ENCODE assay signal across 8 cellular contexts in the genomic region with DNA sequence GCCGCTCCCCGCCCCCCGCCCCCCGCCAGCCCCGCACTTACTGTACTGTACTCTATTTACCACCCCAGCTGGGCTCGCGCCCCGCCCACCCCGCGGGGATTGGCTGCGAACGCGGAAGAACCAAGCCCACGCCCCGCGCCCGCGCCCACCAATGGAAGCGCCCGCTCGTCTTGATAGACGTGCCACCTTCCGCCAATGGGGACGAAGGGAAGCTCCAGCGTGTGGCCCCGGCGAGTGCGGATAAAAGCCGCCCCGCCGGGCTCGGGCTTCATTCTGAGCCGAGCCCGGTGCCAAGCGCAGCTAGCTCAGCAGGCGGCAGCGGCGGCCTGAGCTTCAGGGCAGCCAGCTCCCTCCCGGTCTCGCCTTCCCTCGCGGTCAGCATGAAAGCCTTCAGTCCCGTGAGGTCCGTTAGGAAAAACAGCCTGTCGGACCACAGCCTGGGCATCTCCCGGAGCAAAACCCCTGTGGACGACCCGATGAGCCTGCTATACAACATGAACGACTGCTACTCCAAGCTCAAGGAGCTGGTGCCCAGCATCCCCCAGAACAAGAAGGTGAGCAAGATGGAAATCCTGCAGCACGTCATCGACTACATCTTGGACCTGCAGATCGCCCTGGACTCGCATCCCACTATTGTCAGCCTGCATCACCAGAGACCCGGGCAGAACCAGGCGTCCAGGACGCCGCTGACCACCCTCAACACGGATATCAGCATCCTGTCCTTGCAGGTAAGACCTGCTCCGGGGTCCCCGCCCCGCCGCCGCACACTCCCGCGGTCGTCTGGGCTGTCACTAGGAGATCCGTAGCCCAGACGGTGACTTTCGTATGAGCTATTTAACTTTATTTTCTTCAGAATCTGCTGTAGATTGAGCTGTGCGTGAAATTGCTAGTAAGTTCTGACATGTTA. TPM values are rescaled to one million over a fixed set of nuclear protein-coding genes. Genes with fewer than 3 reads are reported as not detected.
DNase-seq lines count a peak whose midpoint lies in the region; ATAC-seq and TF ChIP-seq lines count a peak whose summit lies in the region.

A gene with protein sequence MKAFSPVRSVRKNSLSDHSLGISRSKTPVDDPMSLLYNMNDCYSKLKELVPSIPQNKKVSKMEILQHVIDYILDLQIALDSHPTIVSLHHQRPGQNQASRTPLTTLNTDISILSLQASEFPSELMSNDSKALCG (plus strand): TSS at position 271 of the 907 bp plus-strand sequence. CDS start 110 bp downstream, at position 381.

- H3T11ph ChIP-seq in H9 (ENCODE audit: low read length) = no peak within 1 kb of the TSS

- H2BK5ac ChIP-seq in H9 (ENCODE audit: insufficient read length, low read length) = no peak within 1 kb of the TSS

- H3K36me3 ChIP-seq in ES-I3 (ENCODE audit: insufficient read depth, low read length) = no peaks in the 10 kb centered on the region
- peaks cover 11% of the 10 kb centered on the region; the same call in 1 of the 2 replicates for H3K36me3 ChIP-seq in MG63

- H3K79me1 ChIP-seq in H9 (ENCODE audit: insufficient read depth, low read depth, low read length, poor library complexity, severe bottlenecking) = no peaks in the 10 kb centered on the region

- no peak within 1 kb of the TSS for H3K4ac ChIP-seq in H9 (ENCODE audit: low read depth, low read length)

- no CpG with 5 or more reads among the region's 70 CpGs for WGBS in H9 (ENCODE audit: extremely low coverage, insufficient read length, low lambda C conversion rate)

- H4K8ac ChIP-seq in H9 (replicated peaks; ENCODE audit: insufficient read length, low read depth, low read length) = no peak within 1 kb of the TSS

- no peak within 1 kb of the TSS for H3K14ac ChIP-seq in H9 (ENCODE audit: insufficient read depth, low read length)

- ATAC-seq in natural killer cell = peak; percentile 75 to 88 (median 77)

- H3K9me3 ChIP-seq in ES-I3 (ENCODE audit: control insufficient read depth, insufficient read depth, low read length) = no peaks in the 10 kb centered on the region
- H3K9me3 ChIP-seq in H9 (ENCODE audit: control insufficient read depth, low read depth, low read length) = no peaks in the 10 kb centered on the region
- H3K9me3 ChIP-seq in MG63 = no peaks in the 10 kb centered on the region

- H3K56ac ChIP-seq in H9 (ENCODE audit: insufficient read length, low read depth, low read length) = no peak within 1 kb of the TSS

- no peaks in the 10 kb centered on the region for H4K20me1 ChIP-seq in H9 (ENCODE audit: control insufficient read depth, insufficient read depth, insufficient read length)

- H3K79me2 ChIP-seq in H9 (ENCODE audit: insufficient read depth, low read length) = peaks cover 2% of the 10 kb centered on the region; the same call in 1 of the 2 replicates

- no peak within 1 kb of the TSS for H2BK12ac ChIP-seq in H9 (ENCODE audit: insufficient read length, low read depth, low read length)

- H3K9me3 Mint-ChIP-seq in H9 (peaks cover 0 to 7% of the 10 kb centered on the region in 2 experiments; a peak in 2 of 5 replicates), natural killer cell (no peaks in the 10 kb centered on the region)

- H2BK15ac ChIP-seq in H9 (ENCODE audit: low read depth, low read length) = no peak within 1 kb of the TSS

- DNase-seq in H9 (peak; percentile 99), MG63 (peak; percentile 98), SHP77 (lab: John Stamatoyannopoulos, UW) (peak; percentile 99), fibroblast of mammary gland (ENCODE audit: low read depth) (peak; percentile 96), natural killer cell (peak; percentile 100)
- DNase-seq in activated T-helper 9 cell treated with anti-CD3 and anti-CD28 coated beads, Interleukin-2, amount 50 U/mL, for 16 hours (ENCODE audit: low read depth) = peak; percentile 99
- DNase-seq in stimulated activated naive CD4-positive, alpha-beta T cell (lab: John Stamatoyannopoulos, UW) = peak; percentile 93 to 98 (median 97)

- TF ChIP-seq CTCF in H9 (conservative IDR thresholded peaks at IDR 0.05) (no peak), fibroblast of mammary gland (conservative IDR thresholded peaks at IDR 0.05; ENCODE audit: control insufficient read depth, insufficient read depth, low read depth, low read length) (no peak), natural killer cell (IDR thresholded peaks at IDR 0.05) (no peak)

- H3K4me3 Mint-ChIP-seq in H9 (peak within 1 kb of the TSS; percentile 97 to 98), natural killer cell (peak within 1 kb of the TSS; percentile 99)

- no peak within 1 kb of the TSS for H2AFZ ChIP-seq in H9 (ENCODE audit: low read length)

- H3K36me3 Mint-ChIP-seq in H9 (ENCODE audit: insufficient read depth in 1 of 3, low read depth in 3 of 3) (peaks cover 5 to 20% (median 18%) of the 10 kb centered on the region in 3 experiments), natural killer cell (peaks cover 20% of the 10 kb centered on the region)

- H3K23ac ChIP-seq in H9 (ENCODE audit: insufficient read length, low read depth, low read length) = no peak within 1 kb of the TSS

- H3K4me2 ChIP-seq in H9 (ENCODE audit: insufficient read depth, insufficient read length, low read length) = peak within 1 kb of the TSS; percentile 97

- peaks cover 13% of the 10 kb centered on the region; the same call in 1 of the 2 replicates for H3K4me1 ChIP-seq in ES-I3 (ENCODE audit: insufficient read depth, low read length)
- H3K4me1 ChIP-seq in H9 (ENCODE audit: insufficient read depth, low read length) = no peaks in the 10 kb centered on the region; the same call in 1 of the 2 replicates

- peak within 1 kb of the TSS; percentile 3 for H3K18ac ChIP-seq in H9 (ENCODE audit: insufficient read length, low read depth, low read length)

- H3K23me2 ChIP-seq in H9 (ENCODE audit: insufficient read length, low read depth, low read length, poor library complexity, severe bottlenecking) = peaks cover 30% of the 10 kb centered on the region

- intact Hi-C loops in natural killer cell (cut with micrococcal nuclease) = loop anchor here (1.0 to 10.0 kb wide), 9 partner anchors 140 to 1252 kb away; no protein-coding TSS in a partner anchor

- H3K27ac ChIP-seq in H9 (ENCODE audit: insufficient read length, low read depth, low read length) = peak within 1 kb of the TSS; percentile 15

- H3K9ac ChIP-seq in ES-I3 (ENCODE audit: low read depth, low read length) (peak within 1 kb of the TSS; percentile 79), H9 (ENCODE audit: extremely low read depth, insufficient read length, low read length) (peak within 1 kb of the TSS; percentile 53)

- H2BK20ac ChIP-seq in H9 (ENCODE audit: low read depth, low read length, poor library complexity, severe bottlenecking) = no peak within 1 kb of the TSS

- H3K27me3 Mint-ChIP-seq in H9 (ENCODE audit: low read depth) (peaks cover 16% of the 10 kb centered on the region), natural killer cell (ENCODE audit: low read depth in 2 of 2) (peaks cover 0 to 8% of the 10 kb centered on the region in 2 donors)

- no peak within 1 kb of the TSS for H4K5ac ChIP-seq in H9 (ENCODE audit: insufficient read length, low read depth, low read length)

- no peak within 1 kb of the TSS for H2AK5ac ChIP-seq in H9 (ENCODE audit: insufficient read length, low read length)

- no peak within 1 kb of the TSS for H4K91ac ChIP-seq in H9 (ENCODE audit: insufficient read length, low read depth, low read length)

- H3K4me3 ChIP-seq in MG63 = peak within 1 kb of the TSS; percentile 73
- H3K4me3 ChIP-seq in fibroblast of mammary gland (ENCODE audit: control insufficient read depth, low read depth, low read length) = peak within 1 kb of the TSS; percentile 55

- H3K27me3 ChIP-seq in H9 (ENCODE audit: insufficient read depth, low read length) (peaks cover 17% of the 10 kb centered on the region; the same call in 1 of the 2 replicates), MG63 (no peaks in the 10 kb centered on the region)

- H3K27ac Mint-ChIP-seq in H9 (peak within 1 kb of the TSS; percentile 80 to 98 (median 96); a peak in 6 of 7 replicates), natural killer cell (peak within 1 kb of the TSS; percentile 97 to 98)

- H2BK120ac ChIP-seq in H9 (ENCODE audit: low read depth, low read length, poor library complexity, severe bottlenecking) = no peak within 1 kb of the TSS

- peaks cover 41 to 52% of the 10 kb centered on the region in 2 experiments for H3K4me1 Mint-ChIP-seq in H9
- peaks cover 59 to 69% of the 10 kb centered on the region in 2 donors for H3K4me1 Mint-ChIP-seq in natural killer cell

RNA-seq across cellular contexts. Expression of the gene that starts here (rescaled TPM):
- total RNA-seq in H9 (2021) (48.0 and 48.6 TPM in 2 replicates), natural killer cell (100 to 1,000 TPM; 185 to 209 (median 191) TPM)
- 64.1 and 77.3 TPM in 2 replicates for total RNA-seq in MG63 (2014; rRNA removed; shearing (Covaris generic); ENCODE audit: low replicate concordance)

Comparison
In these comparisons a context has a peak if more than half of its experiments do, and no peak if none do; other contexts are left out.
1. Peak in every context shown above with its lines: DNase-seq, ATAC-seq, H3K4me3 ChIP-seq and H3K27ac ChIP-seq.